In genomic region chr17:59001158-59001814, GRCh38 we compare ENCODE assay signal across 8 cellular contexts.
A peak's percentile ranks its signal among the peaks of the same experiment; 100 is the strongest.
DNase-seq lines count a peak whose midpoint lies in the region; ATAC-seq lines count a peak whose summit lies in the region.

No MANE protein-coding gene starts in this region.

- peak; percentile 78 for DNase-seq in SIG-M5 (lab: John Stamatoyannopoulos, UW)
- peak in 3 of 4 experiments; percentile 10 to 43 (median 20) for DNase-seq in activated naive CD4-positive, alpha-beta T cell (lab: John Stamatoyannopoulos, UW)
- peak; percentile 48 for DNase-seq in hepatic stellate cell (ENCODE audit: low spot score)
- peak; percentile 47 to 60 for DNase-seq in stimulated activated CD4-positive, alpha-beta T cell treated with anti-CD3 and anti-CD28 coated beads, Interleukin-1b, Interleukin-23, amount 100 ng/mL, for 4 hours (ENCODE audit: low read depth in 2 of 2)
- no peak for DNase-seq in HT-29 (ENCODE audit: low spot score)
- no peak for DNase-seq in NCI-H748 (lab: John Stamatoyannopoulos, UW; ENCODE audit: unreplicated experiment)

- ATAC-seq in GM18499 (IDR thresholded peaks at IDR 0.05; ENCODE audit: insufficient read depth, unreplicated experiment) = peak; percentile 68
- peak; percentile 90 for ATAC-seq in HG02763 (IDR thresholded peaks at IDR 0.05; ENCODE audit: unreplicated experiment)

Comparison
In these comparisons a context has a peak if more than half of its experiments do, and no peak if none do; other contexts are left out.
1. DNase-seq: peak in SIG-M5 (single experiment), activated naive CD4-positive, alpha-beta T cell (3 of 4), hepatic stellate cell (single experiment) and stimulated activated CD4-positive, alpha-beta T cell treated with anti-CD3 and anti-CD28 coated beads, Interleukin-1b, Interleukin-23, amount 100 ng/mL, for 4 hours (2 of 2); none in HT-29 (single experiment) and NCI-H748 (single experiment).